Comparison of ENCODE assay signal across 14 cellular contexts in the genomic region with DNA sequence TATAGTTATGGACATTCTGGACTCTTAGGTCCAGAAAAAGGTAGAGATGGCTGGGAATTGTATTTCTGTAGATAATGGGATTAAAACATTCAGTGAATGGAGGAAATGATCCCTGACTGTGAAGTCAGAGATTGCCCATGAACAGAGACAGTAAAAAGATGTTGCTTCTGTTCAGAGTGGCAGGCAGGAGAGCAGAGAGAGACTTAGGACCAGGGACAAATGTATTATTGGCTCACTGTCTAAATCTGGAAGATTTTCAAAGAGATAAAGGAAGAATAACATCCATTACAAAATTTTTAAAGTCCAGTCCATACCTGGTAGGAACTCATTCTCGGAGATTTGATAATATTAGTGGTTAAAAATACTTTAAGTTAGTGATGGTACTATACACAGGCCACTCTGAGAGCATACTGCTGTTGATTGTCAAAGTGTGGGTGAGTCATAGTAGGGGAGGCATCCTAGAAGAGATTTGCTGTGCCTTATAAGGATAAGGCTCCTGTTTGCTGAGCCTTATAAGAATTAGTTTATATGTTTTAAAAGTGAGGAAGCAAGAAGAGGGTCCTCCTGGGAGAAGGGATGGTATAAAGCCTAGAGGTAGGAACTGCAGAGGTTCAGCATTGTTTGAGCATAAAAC. TPM values are rescaled to one million over a fixed set of nuclear protein-coding genes. Genes with fewer than 3 reads are reported as not detected.
DNase-seq lines count a peak whose midpoint lies in the region; ATAC-seq, FAIRE-seq and TF ChIP-seq lines count a peak whose summit lies in the region.
"Had no signal": no experiment of that assay in that cellular context is flagged by ENCODE, and none has a peak within 500 bp of the region (broad histone marks: within the 10 kb centered on the region; RNA-seq: fewer than 3 reads in every experiment).

No MANE protein-coding gene starts in this region.

- no peak overlapping the region for H2AK5ac ChIP-seq in trophoblast cell (ENCODE audit: low read length)
- no peak overlapping the region for H2AK5ac ChIP-seq in mesendoderm (ENCODE audit: low read length)

- H3K4me3 ChIP-seq in fibroblast of pulmonary artery (replicated peaks; ENCODE audit: low read depth, low read length) (no peak overlapping the region), trophoblast cell (ENCODE audit: low read depth, low read length) (no peak overlapping the region), mesendoderm (ENCODE audit: low read length) (no peak overlapping the region)
- H3K4me3 ChIP-seq: skin epidermis had no signal

- no peak overlapping the region for H3K27ac ChIP-seq in trophoblast cell (ENCODE audit: low read depth, low read length)
- no peak overlapping the region for H3K27ac ChIP-seq in mesendoderm (ENCODE audit: low read depth, low read length)
- H3K27ac ChIP-seq: skin epidermis had no signal

- H4K12ac ChIP-seq in trophoblast cell (ENCODE audit: low read depth, low read length) = no peak overlapping the region

- WGBS in trophoblast cell (ENCODE audit: extremely low coverage, insufficient coverage, insufficient read length) = no CpG with 5 or more reads among the region's 1 CpG
- WGBS in mesendoderm (ENCODE audit: extremely low coverage, insufficient coverage, low lambda C conversion rate) = no CpG with 5 or more reads among the region's 1 CpG

- no peak overlapping the region for H2BK120ac ChIP-seq in trophoblast cell (ENCODE audit: insufficient read depth, low read length, poor library complexity)
- no peak overlapping the region for H2BK120ac ChIP-seq in mesendoderm (ENCODE audit: low read depth, low read length)

- H3K27me3 ChIP-seq in trophoblast cell (ENCODE audit: insufficient read depth, low read length) (no peaks in the 10 kb centered on the region), mesendoderm (ENCODE audit: insufficient read depth, low read length, poor library complexity) (no peaks in the 10 kb centered on the region)

- no peak overlapping the region for H2BK15ac ChIP-seq in mesendoderm (replicated peaks; ENCODE audit: low read depth)

- ATAC-seq in SK-N-SH treated with all-trans-retinoic acid at 6 μM for 48 hours = peak; percentile 97
- no peak for ATAC-seq in GM21423 (IDR thresholded peaks at IDR 0.05; ENCODE audit: unreplicated experiment)
- ATAC-seq in HG03175 (IDR thresholded peaks at IDR 0.05; ENCODE audit: unreplicated experiment) = no peak

- H3K4me2 ChIP-seq in trophoblast cell (ENCODE audit: low read length) = no peak overlapping the region
- H3K4me2 ChIP-seq in mesendoderm (ENCODE audit: low read length) = no peak overlapping the region

- H3K18ac ChIP-seq in trophoblast cell (ENCODE audit: low read length) = no peak overlapping the region
- no peak overlapping the region for H3K18ac ChIP-seq in mesendoderm (ENCODE audit: low read length)

- H3K9ac ChIP-seq in trophoblast cell (ENCODE audit: low read length) = no peak overlapping the region
- no peak overlapping the region for H3K9ac ChIP-seq in mesendoderm (ENCODE audit: low read length)

- FAIRE-seq in GM12892 (lab: Jason Lieb, UNC) = peak; percentile 40
- FAIRE-seq: colon, frontal cortex, kidney had no signal

- H4K8ac ChIP-seq in trophoblast cell (ENCODE audit: low read depth, low read length) = no peak overlapping the region
- H4K8ac ChIP-seq in mesendoderm (ENCODE audit: low read depth, low read length) = no peak overlapping the region

- DNase-seq in GM12892 (ENCODE audit: insufficient read length) (no peak), fibroblast of pulmonary artery (ENCODE audit: low read depth) (peak; percentile 65), trophoblast cell (no peak), mesendoderm (no peak), NCI-H2171 (lab: John Stamatoyannopoulos, UW) (no peak)
- DNase-seq: activated CD4-positive, alpha-beta T cell treated with anti-CD3 and anti-CD28 coated beads, Interleukin-2, amount 50 U/mL, for 4 hours; activated naive CD4-positive, alpha-beta T cell treated with Interleukin-2 at 50 U/mL for 16 hours; kidney had no signal

- H4K5ac ChIP-seq in mesendoderm (ENCODE audit: low read length) = no peak overlapping the region

- H3K79me1 ChIP-seq in trophoblast cell (ENCODE audit: low read length) (peaks cover 7% of the 10 kb centered on the region), mesendoderm (ENCODE audit: low read length) (no peaks in the 10 kb centered on the region)

- H4K91ac ChIP-seq in trophoblast cell (ENCODE audit: low read depth, low read length) = peak overlapping the region; percentile 37

- no peak for TF ChIP-seq POLR2A in GM12892 (IDR thresholded peaks at IDR 0.05; ENCODE audit: low read depth, low read length)

- H2AFZ ChIP-seq in trophoblast cell (ENCODE audit: insufficient read depth, low read length, poor library complexity) = no peak overlapping the region

- no peaks in the 10 kb centered on the region for H3K9me3 ChIP-seq in trophoblast cell (ENCODE audit: insufficient read depth, low read depth, low read length)

- H3K4ac ChIP-seq in trophoblast cell (ENCODE audit: low read depth, low read length) (peak overlapping the region; percentile 79), mesendoderm (ENCODE audit: low read depth, low read length) (no peak overlapping the region)

- H3K23ac ChIP-seq in trophoblast cell (ENCODE audit: low read length) (no peak overlapping the region), mesendoderm (ENCODE audit: low read length) (no peak overlapping the region)

- H3K14ac ChIP-seq in trophoblast cell (ENCODE audit: low read length) = no peak overlapping the region

- peak overlapping the region; percentile 63 for H2BK5ac ChIP-seq in trophoblast cell (ENCODE audit: low read depth, low read length, poor library complexity)
- H2BK5ac ChIP-seq in mesendoderm (ENCODE audit: low read length) = no peak overlapping the region

- peak overlapping the region; percentile 76 for H2BK12ac ChIP-seq in trophoblast cell (ENCODE audit: low read length)

- H3K79me2 ChIP-seq in trophoblast cell (ENCODE audit: control insufficient read depth, insufficient read depth, low read length, poor library complexity) (no peaks in the 10 kb centered on the region), mesendoderm (ENCODE audit: control insufficient read depth, insufficient read depth, low read length) (no peaks in the 10 kb centered on the region)

- H3K36me3 ChIP-seq in trophoblast cell (ENCODE audit: control insufficient read depth in 1 of 2, insufficient read depth in 2 of 2, low read length in 2 of 2) = no peaks in the 10 kb centered on the region
- no peaks in the 10 kb centered on the region for H3K36me3 ChIP-seq in mesendoderm (ENCODE audit: control insufficient read depth, insufficient read depth, low read length)

- no peak overlapping the region for H3K56ac ChIP-seq in mesendoderm (ENCODE audit: low read length)

- H3K4me1 ChIP-seq in trophoblast cell (ENCODE audit: control insufficient read depth in 1 of 2, insufficient read depth in 2 of 2, low read length in 2 of 2) (peaks cover 3 to 15% of the 10 kb centered on the region in 2 experiments), mesendoderm (ENCODE audit: control insufficient read depth, low read depth, low read length) (no peaks in the 10 kb centered on the region)

- TF ChIP-seq CTCF in fibroblast of pulmonary artery (IDR thresholded peaks at IDR 0.05; ENCODE audit: low read length, missing control alignments) = no peak

TF ChIP-seq in SK-N-SH treated with all-trans-retinoic acid at 6 μM for 48 hours, 23 proteins besides CTCF, POLR2A, EP300 and RAD21 (continues in another document):
- TF ChIP-seq SNAI2 (CRISPR knock-in tag; IDR thresholded peaks at IDR 0.05) (no peak), OSR1 (CRISPR knock-in tag; IDR thresholded peaks at IDR 0.05) (no peak), ZFP3 (CRISPR knock-in tag; IDR thresholded peaks at IDR 0.05) (no peak), TOX (CRISPR knock-in tag; IDR thresholded peaks at IDR 0.05; ENCODE audit: borderline replicate concordance) (no peak), ARNTL (CRISPR knock-in tag; IDR thresholded peaks at IDR 0.05; ENCODE audit: borderline replicate concordance, low read depth) (no peak), ZNF565 (CRISPR knock-in tag; conservative IDR thresholded peaks at IDR 0.05; ENCODE audit: low read depth) (no peak), POU6F1 (CRISPR knock-in tag; IDR thresholded peaks at IDR 0.05; ENCODE audit: borderline replicate concordance, low read depth) (no peak), ESRRG (CRISPR knock-in tag; IDR thresholded peaks at IDR 0.05) (no peak), TCF4 (CRISPR knock-in tag; IDR thresholded peaks at IDR 0.05; ENCODE audit: borderline replicate concordance) (no peak), ZFP30 (CRISPR knock-in tag; IDR thresholded peaks at IDR 0.05) (no peak), GLIS3 (CRISPR knock-in tag; IDR thresholded peaks at IDR 0.05) (no peak), ZNF8 (CRISPR knock-in tag; IDR thresholded peaks at IDR 0.05) (no peak)

RNA-seq across cellular contexts. Expression of gene JADE3, which starts 53.0 kb away (rescaled TPM):
- polyA plus RNA-seq in GM12892 (2012; ENCODE audit: missing spikeins) = 1.7 TPM
- polyA plus RNA-seq in trophoblast cell (2013) = 15.6 and 15.7 TPM in 2 replicates
- 7.8 TPM for polyA plus RNA-seq in mesendoderm (2013, experiment 1 of 2)
- polyA plus RNA-seq in mesendoderm (2013, experiment 2 of 2) = 7.9 TPM
